8 cellular contexts compared by ENCODE assay signal in genomic region chr4:79917246-79917645, GRCh38.
A peak's percentile ranks its signal among the peaks of the same experiment; 100 is the strongest.
DNase-seq lines count a peak whose midpoint lies in the region; ATAC-seq and TF ChIP-seq lines count a peak whose summit lies in the region.

No MANE protein-coding gene starts in this region.

- no peak overlapping the region for H3K4me3 ChIP-seq in BJ (ENCODE audit: low read depth, low read length)

- peak; percentile 85 for TF ChIP-seq CTCF in BJ (IDR thresholded peaks at IDR 0.05; ENCODE audit: insufficient read depth, low read depth, low read length)
- TF ChIP-seq CTCF in RWPE1 (conservative IDR thresholded peaks at IDR 0.05; ENCODE audit: low read depth), result peak; percentile 63

- ATAC-seq in GM19025 (IDR thresholded peaks at IDR 0.05; ENCODE audit: low read depth, unreplicated experiment) (peak; percentile 63), HG03196 (IDR thresholded peaks at IDR 0.05; ENCODE audit: unreplicated experiment) (peak; percentile 80)

- CTCF ChIA-PET in BJ (lab: Yijun Ruan, JAX), result interaction anchor here (0.7 to 1.6 kb wide), 12 partner anchors 12 to 299 kb away, joined by 3 to 7 read pairs (median 4); no protein-coding TSS in a partner anchor
- CTCF ChIA-PET in RWPE1 (lab: Yijun Ruan, JAX), result interaction anchor here (0.6 to 1.4 kb wide), 5 partner anchors 13 to 1905 kb away, joined by 3 to 4 read pairs (median 3); no protein-coding TSS in a partner anchor

- H3K27me3 ChIP-seq in BJ (ENCODE audit: control insufficient read depth, insufficient read depth, low read length), result no peaks in the 10 kb centered on the region

- H3K27ac ChIP-seq in RWPE1, result no peak overlapping the region

- H3K36me3 ChIP-seq in BJ (ENCODE audit: control insufficient read depth, insufficient read depth, low read length), result no peaks in the 10 kb centered on the region

- DNase-seq in BJ (ENCODE audit: low read depth) (no peak), RWPE1 (ENCODE audit: low spot score) (peak; percentile 20), iPS DF 19.7 (ENCODE audit: low read depth, low spot score) (peak; percentile 40), midbrain (lab: John Stamatoyannopoulos, UW) (no peak)
- DNase-seq in activated naive CD4-positive, alpha-beta T cell treated with Interleukin-2 at 50 U/mL for 16 hours, result peak; percentile 46
- peak; percentile 10 for DNase-seq in stimulated activated CD8-positive, alpha-beta memory T cell treated with anti-CD3 and anti-CD28 coated beads, Interleukin-12 subunit alpha, Interleukin-12 subunit beta, amount 100 ng/mL, for 4 hours (ENCODE audit: low read depth)

- POLR2A ChIA-PET in BJ (lab: Charles Lee), result interaction anchor here (0.6 kb wide), 2 partner anchors 243 to 285 kb away, joined by 4 to 5 read pairs; no protein-coding TSS in a partner anchor
- POLR2A ChIA-PET in RWPE1 (lab: Yijun Ruan, JAX; ENCODE audit: low non-redundant PET), result no interaction called here

Comparison
In these comparisons a context has a peak if more than half of its experiments do, and no peak if none do; other contexts are left out.
1. DNase-seq: peak in RWPE1 (single experiment), activated naive CD4-positive, alpha-beta T cell treated with Interleukin-2 at 50 U/mL for 16 hours (single experiment), iPS DF 19.7 (single experiment) and stimulated activated CD8-positive, alpha-beta memory T cell treated with anti-CD3 and anti-CD28 coated beads, Interleukin-12 subunit alpha, Interleukin-12 subunit beta, amount 100 ng/mL, for 4 hours (single experiment); none in BJ (single experiment) and midbrain (single experiment).